14 cellular contexts compared by ENCODE assay signal in the genomic region with DNA sequence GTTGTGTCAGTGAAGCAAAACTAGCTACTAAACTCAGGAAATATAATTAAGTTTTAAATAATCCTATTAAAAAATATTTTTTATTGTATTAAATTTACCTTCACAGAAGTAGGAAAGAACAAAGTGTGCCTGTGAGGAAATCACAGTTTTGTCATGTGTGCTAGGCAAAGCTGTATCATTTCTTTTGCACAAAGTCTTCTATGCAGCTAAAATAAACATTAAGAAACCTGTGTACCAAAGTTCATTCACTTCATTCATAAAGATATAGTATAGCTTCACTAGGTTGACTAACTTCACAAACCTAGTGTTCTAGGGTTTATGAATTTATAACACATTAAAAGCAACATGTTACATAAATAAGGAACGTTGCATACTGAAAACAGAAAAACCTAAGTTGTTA.
DNase-seq lines count a peak whose midpoint lies in the region; ATAC-seq, FAIRE-seq and TF ChIP-seq lines count a peak whose summit lies in the region.
"Had no signal": no experiment of that assay in that cellular context is flagged by ENCODE, and none has a peak within 500 bp of the region (broad histone marks: within the 10 kb centered on the region; RNA-seq: fewer than 3 reads in every experiment).

No MANE protein-coding gene starts in this region.

- CTCF ChIA-PET in A549 (lab: Yijun Ruan, JAX) (no interaction called here), HepG2 (lab: Yijun Ruan, JAX; ENCODE audit: low intra/inter-chr PET ratio, low total read pairs) (no interaction called here)

- TF ChIP-seq POLR2A in A549 (IDR thresholded peaks at IDR 0.05; ENCODE audit: low read length), result no peak
- TF ChIP-seq POLR2A in HepG2 (IDR thresholded peaks at IDR 0.05; ENCODE audit: insufficient read depth in 1 of 2, low read depth in 2 of 2, low read length in 2 of 2), result no peak

- intact Hi-C loops in HepG2 (cut with micrococcal nuclease; ENCODE audit: unreplicated experiment), result no loop called here
- intact Hi-C loops in psoas muscle (cut with DNase I), result loop anchor here in 1 of 2 donors (10.0 kb wide), 1 partner anchor 152 kb away; the partner anchor contains the start of gene UBE2K

- DNase-seq in A549 (ENCODE audit: low read depth in 1 of 2, low spot score in 1 of 2) (no peak), HepG2 (ENCODE audit: low spot score) (peak; percentile 54), psoas muscle (no peak), DMS153 (lab: John Stamatoyannopoulos, UW) (no peak), substantia nigra (lab: John Stamatoyannopoulos, UW) (no peak)
- DNase-seq: AML-193, H7 had no signal

- H3K4me2 ChIP-seq in A549, result peak overlapping the region; percentile 9; the same call in 2 of the 3 replicates
- H3K4me2 ChIP-seq in HepG2 (ENCODE audit: low read depth, low read length), result no peak overlapping the region; the same call in 1 of the 2 replicates
- H3K4me2 ChIP-seq: BLaER1, GM23338 had no signal

- in situ Hi-C loops in HepG2 (cut with HindIII; ENCODE audit: extremely low pct_ligation_motif_present, low pct_unique_long_range_greater_than_20kb), result no loop called here

- TF ChIP-seq CTCF in A549 (IDR thresholded peaks at IDR 0.05) (no peak), HepG2 (CRISPR knock-in tag; IDR thresholded peaks at IDR 0.05) (no peak), psoas muscle (IDR thresholded peaks at IDR 0.05) (no peak)

- H4K20me1 ChIP-seq in HepG2 (ENCODE audit: insufficient read depth, low read length), result no peaks in the 10 kb centered on the region
- H4K20me1 ChIP-seq: BLaER1 had no signal

- peak overlapping the region in 1 of 2 experiments; percentile 46; a peak in 1 of 6 replicates for H3K27ac ChIP-seq in A549
- peak overlapping the region; percentile 11 for H3K27ac ChIP-seq in HepG2 (ENCODE audit: extremely low read length, insufficient read depth, low read length)
- peak overlapping the region; percentile 18 for H3K27ac ChIP-seq in psoas muscle
- no peak overlapping the region for H3K27ac ChIP-seq in substantia nigra (ENCODE audit: low read depth, low read length, poor library complexity, severe bottlenecking)
- H3K27ac ChIP-seq: 22Rv1, BLaER1 had no signal

- H3K4me1 ChIP-seq in A549, result peaks cover 20% of the 10 kb centered on the region
- peaks cover 26% of the 10 kb centered on the region for H3K4me1 ChIP-seq in HepG2 (ENCODE audit: insufficient read depth, low read length)
- H3K4me1 ChIP-seq in psoas muscle, result peaks cover 3% of the 10 kb centered on the region
- H3K4me1 ChIP-seq: BLaER1 had no signal

- H3K9me3 ChIP-seq in A549, result no peaks in the 10 kb centered on the region
- no peaks in the 10 kb centered on the region for H3K9me3 ChIP-seq in HepG2 (ENCODE audit: low read length)
- no peaks in the 10 kb centered on the region for H3K9me3 ChIP-seq in psoas muscle
- H3K9me3 ChIP-seq: BLaER1 had no signal

- BruUV-seq in HepG2 (replicated peaks; lab: Mats Ljungman, UMichigan), result no TSS peak

- ATAC-seq in A549, result no peak
- ATAC-seq in HepG2, result peak; percentile 73
- peak in 1 of 4 donors; percentile 51 for ATAC-seq in psoas muscle
- ATAC-seq in HG03159 (IDR thresholded peaks at IDR 0.05; ENCODE audit: unreplicated experiment), result no peak
- ATAC-seq: GM12878, GM23338 had no signal

- H3K79me2 ChIP-seq in HepG2 (ENCODE audit: insufficient read depth, low read length), result no peaks in the 10 kb centered on the region

- no peak overlapping the region for H3K9ac ChIP-seq in HepG2 (ENCODE audit: insufficient read depth, low read depth, low read length)
- H3K9ac ChIP-seq: BLaER1 had no signal

- WGBS in A549 (ENCODE audit: missing lambda C conversion rate), result 59% methylated on average over 1 of the region's 1 CpG
- 51% methylated on average over 1 of the region's 1 CpG for WGBS in HepG2 (ENCODE audit: low lambda C conversion rate)
- 88 to 96% (median 94%) methylated on average over 1 of the region's 1 CpG for WGBS in psoas muscle, 3 donors

- FAIRE-seq in A549 (lab: Jason Lieb, UNC) (no peak), colon (lab: Jason Lieb, UNC) (peak; percentile 64), HepG2 (lab: Jason Lieb, UNC) (no peak)
- FAIRE-seq: GM12878, GM18507 had no signal

- TF ChIP-seq EP300 in A549 (IDR thresholded peaks at IDR 0.05) (no peak), HepG2 (IDR thresholded peaks at IDR 0.05; ENCODE audit: low read depth in 2 of 2, low read length in 2 of 2) (peak in 1 of 2 experiments; percentile 10; a peak in 1 of 4 replicates), HepG2 (CRISPR knock-in tag; IDR thresholded peaks at IDR 0.05; ENCODE audit: borderline replicate concordance) (no peak)

- H3K4me3 ChIP-seq in A549 (no peak overlapping the region), HepG2 (replicated peaks in 1 of 3; ENCODE audit: insufficient read depth in 1 of 3, low read depth in 2 of 3, low read length in 3 of 3) (no peak overlapping the region), psoas muscle (no peak overlapping the region)
- H3K4me3 ChIP-seq: BLaER1, GM12878, GM23338 had no signal

- POLR2A ChIA-PET in A549 (lab: Yijun Ruan, JAX), result no interaction called here
- POLR2A ChIA-PET in HepG2 (lab: Yijun Ruan, JAX), result interaction anchor here (0.7 to 0.9 kb wide), 2 partner anchors 149 to 319 kb away, joined by 3 to 4 read pairs; partner anchors contain the start of genes UBE2K and UGDH

- TF ChIP-seq RAD21 in A549 (conservative IDR thresholded peaks at IDR 0.05 in 1 of 2, IDR thresholded peaks at IDR 0.05 in 1 of 2) (no peak), HepG2 (CRISPR knock-in tag; IDR thresholded peaks at IDR 0.05) (no peak)

- no peak overlapping the region for H2AFZ ChIP-seq in HepG2 (ENCODE audit: low read length)
- H2AFZ ChIP-seq: GM23338 had no signal

- H3K27me3 ChIP-seq in HepG2 (ENCODE audit: control insufficient read depth in 1 of 2, insufficient read depth in 2 of 2, low read length in 2 of 2) (no peaks in the 10 kb centered on the region), psoas muscle (ENCODE audit: insufficient read depth in 3 of 3, low read length in 2 of 3) (no peaks in the 10 kb centered on the region)
- H3K27me3 ChIP-seq: BLaER1 had no signal

- H3K36me3 ChIP-seq in HepG2 (replicated peaks in 1 of 2; ENCODE audit: control insufficient read depth in 1 of 2, insufficient read depth in 2 of 2, low read length in 2 of 2) (peaks cover 5 to 33% of the 10 kb centered on the region in 2 experiments; a peak in 4 of 5 replicates), psoas muscle (ENCODE audit: insufficient read depth in 1 of 2, low read depth in 1 of 2) (peaks cover 4 to 71% of the 10 kb centered on the region in 2 donors)

TF ChIP-seq in A549, 52 proteins besides CTCF, POLR2A, EP300 and RAD21 (continues in another document):
- no peak for TF ChIP-seq RFX5 (IDR thresholded peaks at IDR 0.05)
- no peak for TF ChIP-seq HEYL (CRISPR knock-in tag; IDR thresholded peaks at IDR 0.05)
- no peak for TF ChIP-seq ZC3H11A (IDR thresholded peaks at IDR 0.05)
- no peak for TF ChIP-seq FOSB (CRISPR knock-in tag; IDR thresholded peaks at IDR 0.05)
- no peak for TF ChIP-seq CEBPB (IDR thresholded peaks at IDR 0.05)
- TF ChIP-seq, protein P1, sequence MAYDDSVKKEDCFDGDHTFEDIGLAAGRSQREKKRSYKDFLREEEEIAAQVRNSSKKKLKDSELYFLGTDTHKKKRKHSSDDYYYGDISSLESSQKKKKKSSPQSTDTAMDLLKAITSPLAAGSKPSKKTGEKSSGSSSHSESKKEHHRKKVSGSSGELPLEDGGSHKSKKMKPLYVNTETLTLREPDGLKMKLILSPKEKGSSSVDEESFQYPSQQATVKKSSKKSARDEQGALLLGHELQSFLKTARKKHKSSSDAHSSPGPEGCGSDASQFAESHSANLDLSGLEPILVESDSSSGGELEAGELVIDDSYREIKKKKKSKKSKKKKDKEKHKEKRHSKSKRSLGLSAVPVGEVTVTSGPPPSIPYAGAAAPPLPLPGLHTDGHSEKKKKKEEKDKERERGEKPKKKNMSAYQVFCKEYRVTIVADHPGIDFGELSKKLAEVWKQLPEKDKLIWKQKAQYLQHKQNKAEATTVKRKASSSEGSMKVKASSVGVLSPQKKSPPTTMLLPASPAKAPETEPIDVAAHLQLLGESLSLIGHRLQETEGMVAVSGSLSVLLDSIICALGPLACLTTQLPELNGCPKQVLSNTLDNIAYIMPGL (CRISPR knock-in tag; IDR thresholded peaks at IDR 0.05; ENCODE audit: borderline replicate concordance), result no peak
- no peak for TF ChIP-seq EHF (CRISPR knock-in tag; IDR thresholded peaks at IDR 0.05)
- no peak for TF ChIP-seq HOXB5 (CRISPR knock-in tag; IDR thresholded peaks at IDR 0.05)
- no peak for TF ChIP-seq GATA3 (IDR thresholded peaks at IDR 0.05; ENCODE audit: borderline replicate concordance)

TF ChIP-seq in HepG2, 621 proteins besides CTCF, POLR2A, EP300 and RAD21 (continues in another document):
- TF ChIP-seq GATAD2A (CRISPR knock-in tag; IDR thresholded peaks at IDR 0.05) (peak; percentile 60; the same call in 1 of the 2 replicates), FOXA1 (IDR thresholded peaks at IDR 0.05) (no peak), FOXA1 (CRISPR knock-in tag; IDR thresholded peaks at IDR 0.05) (peak; percentile 10; the same call in 1 of the 2 replicates), SAP130 (CRISPR knock-in tag; IDR thresholded peaks at IDR 0.05; ENCODE audit: low read depth) (peak; percentile 29; the same call in 1 of the 2 replicates), FOXA3 (CRISPR knock-in tag; IDR thresholded peaks at IDR 0.05) (peak; percentile 54; the same call in 1 of the 2 replicates), ZNF83 (CRISPR knock-in tag; IDR thresholded peaks at IDR 0.05; ENCODE audit: borderline replicate concordance) (no peak), RBM39 (IDR thresholded peaks at IDR 0.05; ENCODE audit: low read depth, low read length, poor library complexity, severe bottlenecking) (no peak), CEBPB (IDR thresholded peaks at IDR 0.05; ENCODE audit: borderline replicate concordance, low read depth, low read length) (peak; percentile 22; the same call in 1 of the 2 replicates), GFI1 (CRISPR knock-in tag; IDR thresholded peaks at IDR 0.05; ENCODE audit: borderline replicate concordance) (peak; percentile 33; the same call in 1 of the 2 replicates), IKZF1 (IDR thresholded peaks at IDR 0.05) (no peak), DPF2 (CRISPR knock-in tag; IDR thresholded peaks at IDR 0.05; ENCODE audit: borderline replicate concordance, low read depth) (no peak)
- TF ChIP-seq, protein P2, sequence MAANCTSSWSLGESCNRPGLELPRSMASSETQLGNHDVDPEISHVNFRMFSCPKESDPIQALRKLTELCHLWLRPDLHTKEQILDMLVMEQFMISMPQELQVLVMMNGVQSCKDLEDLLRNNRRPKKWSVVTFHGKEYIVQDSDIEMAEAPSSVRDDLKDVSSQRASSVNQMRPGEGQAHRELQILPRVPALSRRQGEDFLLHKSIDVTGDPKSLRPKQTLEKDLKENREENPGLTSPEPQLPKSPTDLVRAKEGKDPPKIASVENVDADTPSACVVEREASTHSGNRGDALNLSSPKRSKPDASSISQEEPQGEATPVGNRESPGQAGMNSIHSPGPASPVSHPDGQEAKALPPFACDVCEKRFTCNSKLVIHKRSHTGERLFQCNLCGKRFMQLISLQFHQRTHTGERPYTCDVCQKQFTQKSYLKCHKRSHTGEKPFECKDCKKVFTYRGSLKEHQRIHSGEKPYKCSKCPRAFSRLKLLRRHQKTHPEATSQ (CRISPR knock-in tag; IDR thresholded peaks at IDR 0.05; ENCODE audit: borderline replicate concordance), result no peak

Comparison
In these comparisons a context has a peak if more than half of its experiments do, and no peak if none do; other contexts are left out.
1. Of the 38 proteins assayed by ChIP-seq in both HepG2 and A549: peak only in HepG2: CEBPB; only in A549: none; in both: none; in neither: 36; mixed calls (peak in some experiments, not most) for 1.